In the genomic region with DNA sequence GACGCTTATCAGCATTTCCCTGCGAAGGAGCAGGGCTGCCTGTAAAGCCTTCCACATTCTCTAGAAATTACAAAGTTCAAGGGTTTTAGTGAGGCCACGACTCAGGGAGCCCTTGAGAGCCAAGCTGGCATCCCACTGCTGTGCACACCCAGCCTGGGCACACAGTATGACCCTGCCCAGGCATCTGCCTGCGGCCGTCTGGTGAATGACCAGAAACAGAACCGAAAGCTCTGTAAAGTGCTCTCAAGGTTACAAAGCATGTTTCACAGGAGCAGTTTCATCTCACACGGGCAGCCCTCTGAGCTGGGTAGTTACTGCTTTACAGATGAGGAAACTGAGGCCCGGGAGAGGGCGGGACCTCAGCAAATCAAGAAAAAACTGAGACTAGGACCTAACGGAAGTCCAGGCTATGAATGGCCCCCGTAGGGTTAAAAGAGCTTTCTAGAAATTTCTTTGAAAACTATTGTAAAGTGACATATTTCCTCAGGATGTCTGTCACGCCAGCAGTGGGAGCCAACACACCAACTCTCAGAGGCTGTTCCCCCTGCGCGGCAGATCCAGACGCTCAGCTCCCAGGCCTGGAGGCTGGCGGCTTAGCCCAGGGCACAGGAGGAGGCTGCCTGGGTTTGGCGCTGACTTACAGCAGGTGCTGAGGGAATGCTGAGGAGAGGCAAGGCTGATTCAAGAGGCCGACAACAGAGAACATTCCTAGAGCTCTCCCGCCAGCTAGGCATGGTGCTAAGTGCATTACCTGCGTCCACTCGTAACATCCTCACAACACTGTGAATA, we compare ENCODE assay signal across 1 cellular context.
TF ChIP-seq lines count a peak whose summit lies in the region.

No MANE protein-coding gene starts in this region.

TF ChIP-seq in H1, 55 proteins besides CTCF, POLR2A, EP300 and RAD21:
- TF ChIP-seq SP2 (IDR thresholded peaks at IDR 0.05; ENCODE audit: low read length) (no peak), HDAC2 (IDR thresholded peaks at IDR 0.05; ENCODE audit: borderline replicate concordance in 1 of 2, low read depth in 2 of 2, low read length in 2 of 2) (no peak), HDAC6 (IDR thresholded peaks at IDR 0.05; ENCODE audit: low read depth, low read length) (no peak)
